In genomic region chr5:136035837-136036236, GRCh38 we compare ENCODE assay signal across 17 cellular contexts. TPM values are rescaled to one million over a fixed set of nuclear protein-coding genes. Genes with fewer than 3 reads are reported as not detected.
DNase-seq lines count a peak whose midpoint lies in the region; ATAC-seq and TF ChIP-seq lines count a peak whose summit lies in the region.
"Had no signal": no experiment of that assay in that cellular context is flagged by ENCODE, and none has a peak within 500 bp of the region (broad histone marks: within the 10 kb centered on the region; RNA-seq: fewer than 3 reads in every experiment).

No MANE protein-coding gene starts in this region.

- no peak overlapping the region for H2BK5ac ChIP-seq in mesenchymal stem cell (ENCODE audit: low read depth, low read length, poor library complexity, severe bottlenecking)

- no peak overlapping the region for H3K4me3 Mint-ChIP-seq in activated naive CD8-positive, alpha-beta T cell treated with anti-CD3 and anti-CD28 coated beads, Interleukin-2, amount 10 ng/mL, durations not matched to agents 7 days and 5 days
- H3K4me3 Mint-ChIP-seq in activated naive CD8-positive, alpha-beta T cell treated with anti-CD3 and anti-CD28 coated beads for 36 hours, result no peak overlapping the region
- no peak overlapping the region for H3K4me3 Mint-ChIP-seq in T-cell
- H3K4me3 Mint-ChIP-seq: neural progenitor cell had no signal

- peaks cover 21 to 70% of the 10 kb centered on the region in 2 experiments for H3K36me3 ChIP-seq in mesenchymal stem cell (ENCODE audit: control insufficient read depth in 1 of 2, insufficient read depth in 2 of 2, low read depth in 1 of 2, low read length in 2 of 2)
- H3K36me3 ChIP-seq in tibial nerve, result peaks cover 0 to 6% (median 0%) of the 10 kb centered on the region in 3 donors
- H3K36me3 ChIP-seq in colonic mucosa, result no peaks in the 10 kb centered on the region
- H3K36me3 ChIP-seq in testis (ENCODE audit: low read depth, missing control alignments), result no peaks in the 10 kb centered on the region
- H3K36me3 ChIP-seq: neural progenitor cell had no signal

- CTCF ChIA-PET in T-cell (lab: Charles Lee), result no interaction called here

- no peak overlapping the region for H4K91ac ChIP-seq in mesenchymal stem cell (ENCODE audit: low read length)

- H2BK15ac ChIP-seq in mesenchymal stem cell (ENCODE audit: low read depth, poor library complexity, severe bottlenecking), result no peak overlapping the region

- H3K9me3 Mint-ChIP-seq in activated naive CD8-positive, alpha-beta T cell treated with anti-CD3 and anti-CD28 coated beads, Interleukin-2, amount 10 ng/mL, durations not matched to agents 7 days and 5 days, result no peaks in the 10 kb centered on the region
- no peaks in the 10 kb centered on the region for H3K9me3 Mint-ChIP-seq in activated naive CD8-positive, alpha-beta T cell treated with anti-CD3 and anti-CD28 coated beads for 36 hours
- no peaks in the 10 kb centered on the region for H3K9me3 Mint-ChIP-seq in T-cell

- no peak for TF ChIP-seq EP300 in tibial nerve (IDR thresholded peaks at IDR 0.05)

- H3K4me1 Mint-ChIP-seq in activated naive CD8-positive, alpha-beta T cell treated with anti-CD3 and anti-CD28 coated beads, Interleukin-2, amount 10 ng/mL, durations not matched to agents 7 days and 5 days, result peaks cover 21% of the 10 kb centered on the region
- H3K4me1 Mint-ChIP-seq in activated naive CD8-positive, alpha-beta T cell treated with anti-CD3 and anti-CD28 coated beads for 36 hours, result peaks cover 17% of the 10 kb centered on the region
- H3K4me1 Mint-ChIP-seq in T-cell, result peaks cover 25 to 46% (median 26%) of the 10 kb centered on the region in 3 donors

- no peak overlapping the region for H3K4me2 ChIP-seq in mesenchymal stem cell (ENCODE audit: low read length, poor library complexity, severe bottlenecking)
- H3K4me2 ChIP-seq: neural progenitor cell had no signal

- H3K9me3 ChIP-seq in mesenchymal stem cell (ENCODE audit: control insufficient read depth, low read length), result peaks cover 5% of the 10 kb centered on the region
- peaks cover 0 to 8% (median 0%) of the 10 kb centered on the region in 4 donors for H3K9me3 ChIP-seq in tibial nerve
- no peaks in the 10 kb centered on the region for H3K9me3 ChIP-seq in colonic mucosa
- H3K9me3 ChIP-seq in testis, result no peaks in the 10 kb centered on the region
- H3K9me3 ChIP-seq: left lung had no signal

- no peaks in the 10 kb centered on the region for H3K27me3 ChIP-seq in mesenchymal stem cell (ENCODE audit: control insufficient read depth in 1 of 2, insufficient read depth in 1 of 2, low read length in 2 of 2)
- no peaks in the 10 kb centered on the region for H3K27me3 ChIP-seq in tibial nerve
- H3K27me3 ChIP-seq in colonic mucosa, result no peaks in the 10 kb centered on the region
- no peaks in the 10 kb centered on the region for H3K27me3 ChIP-seq in testis
- H3K27me3 ChIP-seq: left lung, neural progenitor cell had no signal

- H3K9ac ChIP-seq in mesenchymal stem cell (ENCODE audit: low read length), result no peak overlapping the region
- H3K9ac ChIP-seq in colonic mucosa (ENCODE audit: low read depth in 2 of 2, low read length in 2 of 2), result no peak overlapping the region
- H3K9ac ChIP-seq: neural progenitor cell had no signal

- H3K18ac ChIP-seq in mesenchymal stem cell (ENCODE audit: low read depth in 1 of 2, low read length in 2 of 2), result peak overlapping the region in 1 of 2 experiments; percentile 74

- H3K79me1 ChIP-seq in mesenchymal stem cell (replicated peaks; ENCODE audit: low read length, poor library complexity, severe bottlenecking), result peaks cover 31% of the 10 kb centered on the region

- H2BK120ac ChIP-seq in mesenchymal stem cell (ENCODE audit: low read depth, low read length), result no peak overlapping the region

- H3K23ac ChIP-seq in mesenchymal stem cell (ENCODE audit: low read length in 2 of 2), result no peak overlapping the region

- intact Hi-C loops in colonic mucosa (cut with DNase I), result no loop called here
- intact Hi-C loops in testis (cut with DNase I; ENCODE audit: low total_unique reads), result no loop called here

- no peak for TF ChIP-seq CTCF in tibial nerve (IDR thresholded peaks at IDR 0.05)
- no peak for TF ChIP-seq CTCF in colonic mucosa (IDR thresholded peaks at IDR 0.05)
- no peak for TF ChIP-seq CTCF in testis (IDR thresholded peaks at IDR 0.05)

- H4K8ac ChIP-seq in mesenchymal stem cell (ENCODE audit: low read length), result no peak overlapping the region

- H3K4ac ChIP-seq in mesenchymal stem cell (ENCODE audit: low read depth in 1 of 2, low read length in 2 of 2), result peak overlapping the region in 1 of 2 experiments; percentile 57

- no peaks in the 10 kb centered on the region for H3K27me3 Mint-ChIP-seq in activated naive CD8-positive, alpha-beta T cell treated with anti-CD3 and anti-CD28 coated beads, Interleukin-2, amount 10 ng/mL, durations not matched to agents 7 days and 5 days
- H3K27me3 Mint-ChIP-seq in activated naive CD8-positive, alpha-beta T cell treated with anti-CD3 and anti-CD28 coated beads for 36 hours, result no peaks in the 10 kb centered on the region
- peaks cover 0 to 2% of the 10 kb centered on the region in 2 donors for H3K27me3 Mint-ChIP-seq in T-cell

- no peak overlapping the region for H2AFZ ChIP-seq in mesenchymal stem cell (ENCODE audit: low read depth, low read length)
- H2AFZ ChIP-seq: neural progenitor cell had no signal

- 98% methylated on average over 7 of the region's 7 CpGs for WGBS in mesenchymal stem cell
- WGBS in tibial nerve, 2 donors, result 88 to 94% methylated on average over 7 of the region's 7 CpGs
- 91 to 95% methylated on average over 7 of the region's 7 CpGs for WGBS in testis, 2 donors

- H3K27ac ChIP-seq in mesenchymal stem cell (ENCODE audit: low read length, poor library complexity, severe bottlenecking), result peak overlapping the region; percentile 89
- H3K27ac ChIP-seq in tibial nerve, result peak overlapping the region in 3 of 4 donors; percentile 19 to 56 (median 55)
- no peak overlapping the region for H3K27ac ChIP-seq in colonic mucosa
- H3K27ac ChIP-seq in testis, result no peak overlapping the region
- H3K27ac ChIP-seq: neural progenitor cell had no signal

- TF ChIP-seq POLR2A in tibial nerve (IDR thresholded peaks at IDR 0.05) (no peak), testis (IDR thresholded peaks at IDR 0.05) (no peak)

- POLR2A ChIA-PET in activated naive CD8-positive, alpha-beta T cell treated with anti-CD3 and anti-CD28 coated beads, Interleukin-2, amount 10 ng/mL, durations not matched to agents 7 days and 5 days (lab: Charles Lee), result no interaction called here
- POLR2A ChIA-PET in T-cell (lab: Charles Lee), result interaction anchor here in 1 of 2 donors (0.6 kb wide), 1 partner anchor 110 kb away, joined by 3 read pairs; no protein-coding TSS in a partner anchor

- H3K27ac Mint-ChIP-seq in activated naive CD8-positive, alpha-beta T cell treated with anti-CD3 and anti-CD28 coated beads, Interleukin-2, amount 10 ng/mL, durations not matched to agents 7 days and 5 days, result peak overlapping the region; percentile 57
- H3K27ac Mint-ChIP-seq in activated naive CD8-positive, alpha-beta T cell treated with anti-CD3 and anti-CD28 coated beads for 36 hours, result no peak overlapping the region
- peak overlapping the region; percentile 89 to 96 for H3K27ac Mint-ChIP-seq in T-cell
- H3K27ac Mint-ChIP-seq: neural progenitor cell had no signal

- H3K4me1 ChIP-seq in mesenchymal stem cell (ENCODE audit: control insufficient read depth, insufficient read depth, low read depth, low read length) (peaks cover 33% of the 10 kb centered on the region), tibial nerve (peaks cover 0 to 60% (median 38%) of the 10 kb centered on the region in 4 donors), colonic mucosa (peaks cover 16% of the 10 kb centered on the region), testis (no peaks in the 10 kb centered on the region)

- H3K4me3 ChIP-seq in mesenchymal stem cell (ENCODE audit: insufficient read depth in 1 of 2, low read depth in 1 of 2, low read length in 2 of 2) (no peak overlapping the region), tibial nerve (no peak overlapping the region), colonic mucosa (no peak overlapping the region), testis (no peak overlapping the region)
- H3K4me3 ChIP-seq: left lung, neural progenitor cell, skin epidermis had no signal

- H3K14ac ChIP-seq in mesenchymal stem cell (ENCODE audit: low read length in 2 of 2), result peak overlapping the region in 1 of 2 experiments; percentile 26

- no peak for ATAC-seq in activated naive CD8-positive, alpha-beta T cell treated with anti-CD3 and anti-CD28 coated beads, Interleukin-2, amount 10 ng/mL, durations not matched to agents 7 days and 5 days (ENCODE audit: low read depth)
- ATAC-seq in T-cell (replicated peaks in 1 of 4) (no peak), GM21367 (IDR thresholded peaks at IDR 0.05; ENCODE audit: unreplicated experiment) (no peak)
- ATAC-seq: activated naive CD4-positive, alpha-beta T cell treated with anti-CD3 and anti-CD28 coated beads, Interleukin-2, amount 50 U/mL, for 72 hours; esophagus mucosa; left lung had no signal

- H2AK5ac ChIP-seq in mesenchymal stem cell (ENCODE audit: low read length, severe bottlenecking), result peak overlapping the region; percentile 43

- H2BK12ac ChIP-seq in mesenchymal stem cell (ENCODE audit: low read length in 2 of 2), result peak overlapping the region; percentile 6 to 75

- H3K36me3 Mint-ChIP-seq in activated naive CD8-positive, alpha-beta T cell treated with anti-CD3 and anti-CD28 coated beads, Interleukin-2, amount 10 ng/mL, durations not matched to agents 7 days and 5 days, result no peaks in the 10 kb centered on the region
- H3K36me3 Mint-ChIP-seq in activated naive CD8-positive, alpha-beta T cell treated with anti-CD3 and anti-CD28 coated beads for 36 hours, result peaks cover 4% of the 10 kb centered on the region
- H3K36me3 Mint-ChIP-seq in T-cell, result peaks cover 2% of the 10 kb centered on the region
- H3K36me3 Mint-ChIP-seq: neural progenitor cell had no signal

- DNase-seq in activated naive CD8-positive, alpha-beta T cell treated with anti-CD3 and anti-CD28 coated beads, Interleukin-2, amount 10 ng/mL, durations not matched to agents 7 days and 5 days, result no peak
- no peak for DNase-seq in activated naive CD8-positive, alpha-beta T cell treated with anti-CD3 and anti-CD28 coated beads for 36 hours
- DNase-seq in T-cell (no peak), mesenchymal stem cell (no peak), tibial nerve (ENCODE audit: low spot score in 2 of 2) (no peak), colonic mucosa (no peak), testis (no peak)
- DNase-seq: activated CD8-positive, alpha-beta memory T cell treated with anti-CD3 and anti-CD28 coated beads, Interleukin-2, amount 50 U/mL, for 4 hours; AML-193; cerebellar nuclear complex; left lung; substantia nigra had no signal

RNA-seq across cellular contexts. Expression of gene TGFBI, which starts 7.0 kb away (rescaled TPM):
- 10 to 100 TPM in 1 of 2 experiments, 1 to 10 TPM in 1; 9.3 to 14.6 TPM for total RNA-seq in activated naive CD8-positive, alpha-beta T cell treated with anti-CD3 and anti-CD28 coated beads, Interleukin-2, amount 10 ng/mL, durations not matched to agents 7 days and 5 days
- not detected for total RNA-seq in activated naive CD8-positive, alpha-beta T cell treated with anti-CD3 and anti-CD28 coated beads for 36 hours
- total RNA-seq in T-cell (1 to 10 TPM; 1.9 to 5.1 (median 2.9) TPM), tibial nerve (100 to 1,000 TPM; 158 to 291 (median 212) TPM), colonic mucosa (10 to 100 TPM; 47.5 to 63.3 TPM), testis (10 to 100 TPM in 1 of 2 donors, 1 to 10 TPM in 1; 9.0 to 15.4 TPM)
- polyA plus RNA-seq in mesenchymal stem cell (2013, experiment 1 of 2), result 1,930 TPM
- polyA plus RNA-seq in mesenchymal stem cell (2013, experiment 2 of 2), result 1,910 TPM
- 77.2 TPM for polyA plus RNA-seq in testis (ENCODE audit: insufficient read depth, low read depth, low replicate concordance)
- total RNA-seq: activated naive CD4-positive, alpha-beta T cell treated with anti-CD3 and anti-CD28 coated beads, Interleukin-2, amount 50 U/mL, for 72 hours had no signal

Comparison
In these comparisons a context has a peak if more than half of its experiments do, and no peak if none do; other contexts are left out.
1. H3K27ac ChIP-seq: peak in mesenchymal stem cell (single experiment) and tibial nerve (3 of 4); none in colonic mucosa (single experiment) and testis (0 of 2).